ENCODE assay signal across 9 cellular contexts in the genomic region with DNA sequence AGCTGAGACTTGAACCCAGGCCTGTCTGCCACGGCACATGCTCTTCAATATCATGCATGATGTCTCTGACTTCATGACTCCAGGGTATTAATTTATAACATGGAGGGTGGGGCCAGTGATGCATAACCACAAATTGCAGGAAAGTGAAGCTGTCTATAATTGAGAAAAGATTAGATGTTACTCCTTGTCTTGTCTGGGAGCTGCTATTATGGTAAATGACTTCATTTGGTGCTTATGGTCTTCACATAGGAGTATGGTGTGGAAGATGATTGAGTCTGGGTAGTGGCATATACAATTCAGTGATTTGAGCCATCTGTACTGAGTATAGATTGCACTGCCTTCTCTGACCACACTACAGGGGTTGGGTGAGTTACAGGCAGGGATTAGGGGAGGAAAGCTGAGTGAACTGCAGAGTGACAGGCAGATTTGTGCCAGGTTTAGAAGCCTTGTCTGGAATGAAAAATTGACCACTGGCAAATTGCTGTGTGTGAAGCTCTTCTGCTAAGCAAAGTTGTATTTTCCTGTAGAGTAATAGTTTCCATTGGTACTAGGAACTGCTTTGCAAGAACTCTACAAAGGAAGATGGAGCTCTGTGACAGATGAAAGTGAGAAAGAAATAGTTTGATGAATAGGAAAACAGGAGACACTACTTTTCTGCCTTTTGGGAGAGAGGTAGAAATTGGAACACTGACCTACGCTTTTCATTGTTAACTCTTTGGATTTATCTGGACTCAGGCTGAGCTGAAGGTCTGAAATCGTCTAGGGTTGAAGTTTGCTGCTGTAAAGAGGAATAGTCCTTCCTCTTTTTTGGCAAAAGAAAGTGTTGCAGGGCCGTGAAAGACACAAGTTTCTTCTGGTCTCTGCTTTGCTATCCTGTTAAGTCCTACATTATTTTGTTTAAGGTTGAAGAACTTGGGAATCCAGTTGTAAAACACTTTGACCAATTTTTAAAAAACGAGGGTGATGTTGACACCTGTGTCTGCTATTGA. TPM values are rescaled to one million over a fixed set of nuclear protein-coding genes. Genes with fewer than 3 reads are reported as not detected.
DNase-seq lines count a peak whose midpoint lies in the region; ATAC-seq and TF ChIP-seq lines count a peak whose summit lies in the region.
"Had no signal": no experiment of that assay in that cellular context is flagged by ENCODE, and none has a peak within 500 bp of the region (broad histone marks: within the 10 kb centered on the region; RNA-seq: fewer than 3 reads in every experiment).

No MANE protein-coding gene starts in this region.

- peaks cover 76% of the 10 kb centered on the region for H3K79me2 ChIP-seq in GM23248 (ENCODE audit: insufficient read depth)

- H3K4me1 Mint-ChIP-seq in T-cell, result peaks cover 70 to 79% (median 72%) of the 10 kb centered on the region in 3 donors

- H3K4me3 Mint-ChIP-seq in T-cell, result peak overlapping the region in 2 of 3 donors; percentile 51 to 98

- POLR2A ChIA-PET in T-cell (lab: Charles Lee), result interaction anchor here in 1 of 2 donors (0.6 kb wide), 1 partner anchor 14 kb away, joined by 4 read pairs; no protein-coding TSS in a partner anchor

- H3K27me3 Mint-ChIP-seq in T-cell, result no peaks in the 10 kb centered on the region

- TF ChIP-seq CTCF in GM20000 (IDR thresholded peaks at IDR 0.05; ENCODE audit: extremely low read depth, missing control alignments) (no peak), uterus (IDR thresholded peaks at IDR 0.05) (no peak)

- H3K4me3 ChIP-seq in GM23248 (peak overlapping the region; percentile 94), uterus (no peak overlapping the region)
- H3K4me3 ChIP-seq: gastroesophageal sphincter had no signal

- TF ChIP-seq POLR2A in uterus (IDR thresholded peaks at IDR 0.05), result no peak

- 74 to 86% methylated on average over 5 of the region's 5 CpGs for WGBS in GM23248 (ENCODE audit: low coverage in 1 of 2, low lambda C conversion rate in 2 of 2, missing lambda C conversion rate in 2 of 2), 2 experiments

- no peaks in the 10 kb centered on the region for H3K9me3 ChIP-seq in GM23248 (ENCODE audit: low read depth)
- H3K9me3 ChIP-seq in uterus, result no peaks in the 10 kb centered on the region
- H3K9me3 ChIP-seq: gastroesophageal sphincter had no signal

- H3K4me2 ChIP-seq in GM23248 (ENCODE audit: unreplicated experiment), result peak overlapping the region; percentile 92

- H3K4me1 ChIP-seq in GM23248 (ENCODE audit: insufficient read depth) (peaks cover 26% of the 10 kb centered on the region), uterus (no peaks in the 10 kb centered on the region)

- intact Hi-C loops in uterus (cut with DNase I; ENCODE audit: low total_unique reads), result loop anchor here (5.0 kb wide), 1 partner anchor 67 kb away; a partner anchor contains a TSS

- DNase-seq in AML-193 (lab: John Stamatoyannopoulos, UW), result peak; percentile 33 to 43
- DNase-seq in GM23248, result peak; percentile 35
- DNase-seq in T-cell, result no peak
- peak; percentile 51 for DNase-seq in fibroblast of peridontal ligament (ENCODE audit: extremely low read depth)
- no peak for DNase-seq in GM20000 (ENCODE audit: low spot score)
- DNase-seq in uterus, result no peak

- no peaks in the 10 kb centered on the region for H3K9me2 ChIP-seq in GM23248 (ENCODE audit: insufficient read depth)

- peaks cover 27% of the 10 kb centered on the region for H3K36me3 Mint-ChIP-seq in T-cell

- H3K27ac ChIP-seq in GM23248, result peak overlapping the region; percentile 3; the same call in 1 of the 2 replicates
- H3K27ac ChIP-seq in uterus, result no peak overlapping the region
- H3K27ac ChIP-seq: gastroesophageal sphincter had no signal

- H3K9me3 Mint-ChIP-seq in T-cell, result no peaks in the 10 kb centered on the region

- H3K36me3 ChIP-seq in GM23248 (ENCODE audit: low read depth) (0 out of 2 replicates have a peak, but pooled peaks cover 5% of the 10 kb centered on the region), uterus (no peaks in the 10 kb centered on the region)

- ATAC-seq in T-cell (replicated peaks in 1 of 4) (no peak), GM18502 (IDR thresholded peaks at IDR 0.05; ENCODE audit: poor library complexity, unreplicated experiment) (no peak), HG02973 (IDR thresholded peaks at IDR 0.05; ENCODE audit: unreplicated experiment) (no peak)
- ATAC-seq: gastroesophageal sphincter had no signal

- CTCF ChIA-PET in T-cell (lab: Charles Lee), result no interaction called here

- H3K27ac Mint-ChIP-seq in T-cell, result peak overlapping the region in 1 of 2 donors; percentile 15

- peaks cover 23% of the 10 kb centered on the region for H4K20me1 ChIP-seq in GM23248 (ENCODE audit: insufficient read depth)

- in situ Hi-C loops in GM23248 (cut with MboI), result no loop called here

- 0 out of 2 replicates have a peak, but pooled peaks cover 5% of the 10 kb centered on the region for H3F3A ChIP-seq in GM23248 (ENCODE audit: insufficient read depth)

- peak overlapping the region; percentile 93; the same call in 1 of the 2 replicates for H3K9ac ChIP-seq in GM23248

- H3K27me3 ChIP-seq in GM23248 (replicated peaks; ENCODE audit: insufficient read depth) (no peaks in the 10 kb centered on the region), uterus (no peaks in the 10 kb centered on the region)
- H3K27me3 ChIP-seq: gastroesophageal sphincter had no signal

- no peak overlapping the region for H2AFZ ChIP-seq in GM23248

RNA-seq across cellular contexts. Expression of a gene that starts 2.7 kb away (rescaled TPM):
- 174 and 184 TPM in 2 replicates for total RNA-seq in GM23248 (2014; rRNA removed; shearing (Covaris generic))
- 128 and 137 TPM in 2 replicates for polyA plus RNA-seq in GM23248 (2016; fragmentation: Nextera tagmentation; extraction: Ambion mirVana)
- total RNA-seq in T-cell (100 to 1,000 TPM; 137 to 187 (median 154) TPM), uterus (100 to 1,000 TPM in 2 of 4 donors, 10 to 100 TPM in 2; 54.8 to 192 (median 117) TPM)

RNA-seq across cellular contexts. Expression of a gene that starts 36.8 kb away (rescaled TPM):
- total RNA-seq in GM23248 (2014; rRNA removed; shearing (Covaris generic)), result not detected in 2 replicates
- not detected in 2 replicates for polyA plus RNA-seq in GM23248 (2016; fragmentation: Nextera tagmentation; extraction: Ambion mirVana)
- total RNA-seq in T-cell, result not detected
- not detected for total RNA-seq in uterus
- total RNA-seq: gastroesophageal sphincter had no signal

Comparison
In these comparisons a context has a peak if more than half of its experiments do, and no peak if none do; other contexts are left out.
1. DNase-seq: peak in AML-193 (2 of 2), GM23248 (single experiment) and fibroblast of peridontal ligament (single experiment); none in T-cell (0 of 34), GM20000 (single experiment) and uterus (0 of 2).